1 cellular context compared by ENCODE assay signal in genomic region chr2:233267516-233268245, GRCh38.
TF ChIP-seq lines count a peak whose summit lies in the region.

No MANE protein-coding gene starts in this region.

TF ChIP-seq in K562, 482 proteins besides CTCF, POLR2A, EP300 and RAD21 (continued from another document):
- TF ChIP-seq RFX5 (IDR thresholded peaks at IDR 0.05; ENCODE audit: low read depth, low read length): no peak
